Comparison of ENCODE assay signal across 1 cellular context in genomic region chr18:217532-218334, GRCh38.
TF ChIP-seq lines count a peak whose summit lies in the region.

No MANE protein-coding gene starts in this region.

TF ChIP-seq in K562, 482 proteins besides CTCF, POLR2A, EP300 and RAD21:
- TF ChIP-seq ZNF778 (CRISPR knock-in tag; IDR thresholded peaks at IDR 0.05) (no peak), NFIX (CRISPR knock-in tag; IDR thresholded peaks at IDR 0.05; ENCODE audit: low read depth) (no peak), XRCC5 (IDR thresholded peaks at IDR 0.05; ENCODE audit: low read depth, low read length) (no peak), ZBTB17 (CRISPR knock-in tag; IDR thresholded peaks at IDR 0.05) (no peak), ZNF586 (CRISPR knock-in tag; conservative IDR thresholded peaks at IDR 0.05) (no peak), STAT5B (CRISPR knock-in tag; IDR thresholded peaks at IDR 0.05) (no peak), ZNF592 (IDR thresholded peaks at IDR 0.05) (no peak), RHOXF2B (CRISPR knock-in tag; conservative IDR thresholded peaks at IDR 0.05) (no peak), RFX1 (IDR thresholded peaks at IDR 0.05) (no peak), ZNF561 (CRISPR knock-in tag; conservative IDR thresholded peaks at IDR 0.05) (no peak), ZNF644 (tag; IDR thresholded peaks at IDR 0.05; ENCODE audit: low read depth) (no peak), THRB (CRISPR knock-in tag; conservative IDR thresholded peaks at IDR 0.05) (0 out of 2 replicates have a peak, but pooled peaks have one; percentile 49), ZNF408 (CRISPR knock-in tag; IDR thresholded peaks at IDR 0.05; ENCODE audit: low read depth) (no peak), HMBOX1 (IDR thresholded peaks at IDR 0.05) (peak; percentile 84), CXXC5 (CRISPR knock-in tag; IDR thresholded peaks at IDR 0.05) (0 out of 2 replicates have a peak, but pooled peaks have one; percentile 10), ILF3 (IDR thresholded peaks at IDR 0.05; ENCODE audit: borderline replicate concordance) (no peak), BCLAF1 (IDR thresholded peaks at IDR 0.05; ENCODE audit: borderline replicate concordance in 1 of 2, control insufficient read depth in 1 of 2, low read depth in 2 of 2, low read length in 1 of 2) (no peak), ZBTB43 (CRISPR knock-in tag; IDR thresholded peaks at IDR 0.05) (no peak), KLF6 (CRISPR knock-in tag; IDR thresholded peaks at IDR 0.05; ENCODE audit: borderline replicate concordance) (no peak), ZNF124 (CRISPR knock-in tag; IDR thresholded peaks at IDR 0.05) (no peak), HBP1 (CRISPR knock-in tag; IDR thresholded peaks at IDR 0.05) (0 out of 2 replicates have a peak, but pooled peaks have one; percentile 32), TEAD2 (tag; IDR thresholded peaks at IDR 0.05) (no peak), PML (IDR thresholded peaks at IDR 0.05; ENCODE audit: low read length) (0 out of 2 replicates have a peak, but pooled peaks have one; percentile 5), STAG1 (CRISPR knock-in tag; IDR thresholded peaks at IDR 0.05; ENCODE audit: borderline replicate concordance) (no peak), MCM5 (IDR thresholded peaks at IDR 0.05; ENCODE audit: low read depth) (no peak), ELF1 (tag; IDR thresholded peaks at IDR 0.05) (no peak), ZNF830 (CRISPR knock-in tag; IDR thresholded peaks at IDR 0.05) (no peak), ZNF134 (CRISPR knock-in tag; conservative IDR thresholded peaks at IDR 0.05) (no peak), ZNF584 (CRISPR knock-in tag; IDR thresholded peaks at IDR 0.05; ENCODE audit: low read depth) (no peak), OTX1 (CRISPR knock-in tag; IDR thresholded peaks at IDR 0.05) (no peak), SUPT5H (IDR thresholded peaks at IDR 0.05) (peak; percentile 46; the same call in 1 of the 2 replicates), ZFX (CRISPR knock-in tag; IDR thresholded peaks at IDR 0.05) (no peak), DNMT1 (IDR thresholded peaks at IDR 0.05) (no peak), ZKSCAN3 (CRISPR knock-in tag; IDR thresholded peaks at IDR 0.05) (no peak), CREB5 (CRISPR knock-in tag; IDR thresholded peaks at IDR 0.05) (no peak)
TF ChIP-seq in K562: peak in this region for 6.
